ENCODE assay signal across 33 cellular contexts in the genomic region with DNA sequence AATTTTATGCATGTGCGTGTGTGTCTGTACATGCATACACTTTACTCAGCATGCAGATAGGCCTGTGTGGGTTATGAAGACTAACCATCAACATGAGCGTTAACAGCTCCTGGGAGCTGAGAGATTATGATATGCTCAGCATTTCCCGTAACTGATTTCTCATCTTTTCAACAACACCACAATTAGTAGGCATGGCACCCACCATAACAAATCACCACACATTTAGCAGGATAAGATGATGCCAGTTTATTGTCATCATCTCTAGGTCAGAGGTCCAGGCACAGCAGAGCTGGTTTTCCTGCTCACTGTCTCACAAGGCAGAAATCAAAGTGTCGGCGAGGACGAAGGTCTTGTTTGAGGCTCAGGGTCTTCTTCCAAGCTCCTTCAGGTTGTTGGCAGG.
A peak's percentile ranks its signal among the peaks of the same experiment; 100 is the strongest.
DNase-seq lines count a peak whose midpoint lies in the region; ATAC-seq and TF ChIP-seq lines count a peak whose summit lies in the region.
"Had no signal": no experiment of that assay in that cellular context is flagged by ENCODE, and none has a peak within 500 bp of the region (broad histone marks: within the 10 kb centered on the region; RNA-seq: fewer than 3 reads in every experiment).

No MANE protein-coding gene starts in this region.

- 66% methylated on average over 6 of the region's 6 CpGs for WGBS in right cardiac atrium

- DNase-seq in NCI-H2227 (lab: John Stamatoyannopoulos, UW; ENCODE audit: unreplicated experiment), result peak; percentile 8
- no peak for DNase-seq in NCI-H2227 treated with DMSO at 0.1 percent for 48 hours (lab: John Stamatoyannopoulos, UW)
- peak; percentile 32 for DNase-seq in NCI-H748 (lab: John Stamatoyannopoulos, UW; ENCODE audit: unreplicated experiment)
- DNase-seq in NCI-H748 treated with DMSO at 0.1 percent for 48 hours (lab: John Stamatoyannopoulos, UW), result no peak
- no peak for DNase-seq in left cardiac atrium
- DNase-seq in right atrium auricular region (ENCODE audit: low spot score), result no peak
- DNase-seq in right cardiac atrium, result no peak
- DNase-seq in left ventricle myocardium inferior, result no peak
- DNase-seq: 8988T; ACHN; AML-193; BE2C; C1 segment of cervical spinal cord; Caco-2; Calu3; CD4-positive, alpha-beta memory T cell; CD4-positive, alpha-beta T cell; CD4-positive, CD25-positive, alpha-beta regulatory T cell; CD8-positive, alpha-beta memory T cell; CD8-positive, alpha-beta T cell; COR-L47; DMS 273 treated with DMSO at 0.1 percent for 48 hours; DMS153; DMS53; DMS79; DMS79 treated with DMSO at 0.1 percent for 48 hours; DND-41; EL had no signal

- H3K36me3 ChIP-seq in right atrium auricular region, result no peaks in the 10 kb centered on the region
- no peaks in the 10 kb centered on the region for H3K36me3 ChIP-seq in left ventricle myocardium inferior
- H3K36me3 ChIP-seq: BE2C; BLaER1; BLaER1 treated with 17β-estradiol and CSF1 and Interleukin-3, amounts not matched to agents 10 nM and 100 nM had no signal

- TF ChIP-seq CTCF in right atrium auricular region (IDR thresholded peaks at IDR 0.05) (no peak), left ventricle myocardium inferior (IDR thresholded peaks at IDR 0.05; ENCODE audit: borderline replicate concordance) (no peak)

- H3K9me3 ChIP-seq in right atrium auricular region (no peaks in the 10 kb centered on the region), right cardiac atrium (ENCODE audit: control insufficient read depth, low read length) (no peaks in the 10 kb centered on the region), left ventricle myocardium inferior (replicated peaks) (no peaks in the 10 kb centered on the region)
- H3K9me3 ChIP-seq: A549; BE2C; BLaER1; BLaER1 treated with 17β-estradiol and CSF1 and Interleukin-3, amounts not matched to agents 10 nM and 100 nM; Caco-2 had no signal

- peak overlapping the region in 1 of 2 donors; percentile 40 for H3K27ac ChIP-seq in right atrium auricular region
- peak overlapping the region; percentile 63 for H3K27ac ChIP-seq in right cardiac atrium (ENCODE audit: low read length)
- H3K27ac ChIP-seq in left ventricle myocardium inferior (replicated peaks), result no peak overlapping the region
- H3K27ac ChIP-seq: 22Rv1; A549; BLaER1; BLaER1 treated with 17β-estradiol and CSF1 and Interleukin-3, amounts not matched to agents 10 nM and 100 nM; C4-2B had no signal

- H3K4me3 ChIP-seq in right atrium auricular region, result no peak overlapping the region
- no peak overlapping the region for H3K4me3 ChIP-seq in right cardiac atrium (ENCODE audit: low read length)
- no peak overlapping the region for H3K4me3 ChIP-seq in left ventricle myocardium inferior
- H3K4me3 ChIP-seq: A549; BLaER1; BLaER1 treated with 17β-estradiol and CSF1 and Interleukin-3, amounts not matched to agents 10 nM and 100 nM had no signal

- H3K27me3 ChIP-seq in right atrium auricular region, result no peaks in the 10 kb centered on the region
- no peaks in the 10 kb centered on the region for H3K27me3 ChIP-seq in right cardiac atrium (ENCODE audit: control insufficient read depth, insufficient read depth)
- H3K27me3 ChIP-seq in left ventricle myocardium inferior (ENCODE audit: low read depth), result no peaks in the 10 kb centered on the region
- H3K27me3 ChIP-seq: BE2C; BLaER1; BLaER1 treated with 17β-estradiol and CSF1 and Interleukin-3, amounts not matched to agents 10 nM and 100 nM had no signal

- ATAC-seq in left cardiac atrium, result peak; percentile 65 to 70
- peak; percentile 75 for ATAC-seq in right cardiac atrium
- ATAC-seq: A549; CD8-positive, alpha-beta T cell had no signal

- intact Hi-C loops in left cardiac atrium (cut with DNase I) (no loop called here), right cardiac atrium (cut with DNase I) (loop anchor here in 1 of 4 donors (5.0 kb wide), 1 partner anchor 215 kb away; no protein-coding TSS in a partner anchor), left ventricle myocardium inferior (cut with micrococcal nuclease) (no loop called here)

- H3K4me1 ChIP-seq in right atrium auricular region (peaks cover 0 to 39% of the 10 kb centered on the region in 2 donors), right cardiac atrium (ENCODE audit: control insufficient read depth, insufficient read depth, low read length) (peaks cover 4% of the 10 kb centered on the region), left ventricle myocardium inferior (peaks cover 45% of the 10 kb centered on the region)
- H3K4me1 ChIP-seq: A549, BE2C, BLaER1, Caco-2 had no signal

Comparison
In these comparisons a context has a peak if more than half of its experiments do, and no peak if none do; other contexts are left out.
1. DNase-seq: peak in NCI-H2227 (single experiment) and NCI-H748 (single experiment); none in NCI-H2227 treated with DMSO at 0.1 percent for 48 hours (single experiment), NCI-H748 treated with DMSO at 0.1 percent for 48 hours (single experiment), left cardiac atrium (single experiment), right atrium auricular region (single experiment), right cardiac atrium (0 of 3) and left ventricle myocardium inferior (single experiment).